27 cellular contexts compared by ENCODE assay signal in genomic region chr5:66546541-66546940, GRCh38.
"Had no signal": no experiment of that assay in that cellular context is flagged by ENCODE, and none has a peak within 500 bp of the region (broad histone marks: within the 10 kb centered on the region; RNA-seq: fewer than 3 reads in every experiment).

No MANE protein-coding gene starts in this region.

- H3K9ac ChIP-seq: parathyroid adenoma had no signal

- ATAC-seq: naive thymus-derived CD8-positive, alpha-beta T cell; natural killer cell treated with Interleukin-12 subunit alpha and Interleukin-12 subunit beta and Interleukin-15 and Interleukin-18, amount 100 ng/mL, for 72 hours; psoas muscle; right cardiac atrium; right lobe of liver; stimulated activated effector memory CD8-positive, alpha-beta T cell treated with anti-CD3 and anti-CD28 coated beads, Interleukin-12 subunit alpha, Interleukin-12 subunit beta, amount 100 ng/mL, for 72 hours; stimulated activated naive B cell treated with anti-CD40 and anti-IgM and Interleukin-4, amounts not matched to agents 10 μg/mL and 1 μg/mL and 100 μg/mL, for 72 hours; stimulated activated naive CD8-positive, alpha-beta T cell treated with anti-CD3 and anti-CD28 coated beads, Interleukin-15, amount 100 ng/mL, for 72 hours; upper lobe of right lung had no signal

- H3K9me3 ChIP-seq: neutrophil, right lobe of liver, sigmoid colon, testis, tibial artery, upper lobe of right lung had no signal

- H3K27ac ChIP-seq: neutrophil, parathyroid adenoma, psoas muscle, right lobe of liver, sigmoid colon, suprapubic skin, testis, tibial artery, transverse colon, upper lobe of right lung, uterus had no signal

- H3K4me1 ChIP-seq: parathyroid adenoma, psoas muscle, right lobe of liver, sigmoid colon, tibial artery, transverse colon, upper lobe of right lung, uterus had no signal

- H3K4me3 ChIP-seq: psoas muscle, right lobe of liver, sigmoid colon, suprapubic skin, testis, tibial artery, transverse colon, upper lobe of right lung, uterus had no signal

- H3K27me3 ChIP-seq: neutrophil, right lobe of liver, sigmoid colon, suprapubic skin, testis, tibial artery, transverse colon, upper lobe of right lung, uterus had no signal

- H3K79me2 ChIP-seq: parathyroid adenoma had no signal

- H3K36me3 ChIP-seq: neutrophil, right lobe of liver, sigmoid colon, suprapubic skin, transverse colon, upper lobe of right lung, uterus had no signal

- DNase-seq: naive thymus-derived CD8-positive, alpha-beta T cell; nephron progenitor cell; nucleus accumbens; posterior cingulate gyrus; psoas muscle; right cardiac atrium; right lobe of liver; sigmoid colon; small intestine; stimulated activated CD4-positive, alpha-beta T cell treated with anti-CD3 and anti-CD28 coated beads, Interleukin-15, amount 100 ng/mL, for 24 hours; stimulated activated CD4-positive, alpha-beta T cell treated with anti-CD3 and anti-CD28 coated beads, Interleukin-2, amount 100 ng/mL, for 24 hours; stimulated activated CD4-positive, alpha-beta T cell treated with anti-CD3 and anti-CD28 coated beads, Interleukin-2, amount 100 ng/mL, for 48 hours; stimulated activated CD4-positive, alpha-beta T cell treated with anti-CD3 and anti-CD28 coated beads, Interleukin-4, amount 100 ng/mL, for 24 hours; stimulated activated naive B cell treated with anti-CD40 and anti-IgM and Interleukin-4, amounts not matched to agents 10 μg/mL and 1 μg/mL and 100 μg/mL, for 72 hours; stimulated activated naive CD4-positive, alpha-beta T cell treated with Interleukin-2 at 50 U/mL for 16 hours; stimulated activated naive CD8-positive, alpha-beta T cell treated with anti-CD3 and anti-CD28 coated beads, Interleukin-15, amount 100 ng/mL, for 72 hours; substantia nigra; testis; tibial artery; transverse colon; upper lobe of right lung; uterus had no signal

- H2AFZ ChIP-seq: parathyroid adenoma had no signal
